In genomic region chr2:54000122-54000521, GRCh38 we compare ENCODE assay signal across 28 cellular contexts.
"Had no signal": no experiment of that assay in that cellular context is flagged by ENCODE, and none has a peak within 500 bp of the region (broad histone marks: within the 10 kb centered on the region; RNA-seq: fewer than 3 reads in every experiment).

No MANE protein-coding gene starts in this region.

- H3K27me3 ChIP-seq: colonic mucosa, gastrocnemius medialis, neural progenitor cell, sigmoid colon, spleen, tibial nerve, upper lobe of left lung had no signal

- ATAC-seq: esophagus mucosa; gastrocnemius medialis; naive thymus-derived CD4-positive, alpha-beta T cell; stimulated activated memory B cell treated with anti-CD40 and anti-IgM and Interleukin-4, amounts not matched to agents 10 μg/mL and 1 μg/mL and 100 μg/mL, for 72 hours had no signal

- H3K4me3 Mint-ChIP-seq: dendritic cell treated with granulocyte-macrophage colony-stimulating factor and Interleukin-4, amounts not matched to agents 40 ng/mL and 50 ng/mL, for 4 days; endodermal cell; immature natural killer cell; naive thymus-derived CD4-positive, alpha-beta T cell; nephron; neural progenitor cell; stimulated activated memory B cell treated with anti-CD40 and anti-IgM and Interleukin-4, amounts not matched to agents 10 μg/mL and 1 μg/mL and 100 μg/mL, for 72 hours; stimulated activated naive CD8-positive, alpha-beta T cell treated with anti-CD3 and anti-CD28 coated beads, Interleukin-15, Interleukin-2, amounts not matched to agents 100 ng/mL and 50 ng/mL, for 24 hours had no signal

- H3K27ac ChIP-seq: colonic mucosa, epithelial cell of prostate, gastrocnemius medialis, neural progenitor cell, parathyroid adenoma, spleen, thoracic aorta, tibial nerve, upper lobe of left lung had no signal

- H3K36me3 ChIP-seq: colonic mucosa, gastrocnemius medialis, neural progenitor cell, sigmoid colon, thoracic aorta, upper lobe of left lung had no signal

- H3K9me3 Mint-ChIP-seq: dendritic cell treated with granulocyte-macrophage colony-stimulating factor and Interleukin-4, amounts not matched to agents 40 ng/mL and 50 ng/mL, for 4 days; endodermal cell; immature natural killer cell; naive thymus-derived CD4-positive, alpha-beta T cell; nephron; neural progenitor cell; stimulated activated memory B cell treated with anti-CD40 and anti-IgM and Interleukin-4, amounts not matched to agents 10 μg/mL and 1 μg/mL and 100 μg/mL, for 72 hours; stimulated activated naive CD8-positive, alpha-beta T cell treated with anti-CD3 and anti-CD28 coated beads, Interleukin-15, Interleukin-2, amounts not matched to agents 100 ng/mL and 50 ng/mL, for 24 hours had no signal

- H2AFZ ChIP-seq: neural progenitor cell, parathyroid adenoma had no signal

- DNase-seq: colonic mucosa; effector CD8-positive, alpha-beta T cell; endodermal cell; foreskin fibroblast; gastrocnemius medialis; head of caudate nucleus; hypothalamus; immature natural killer cell; islet precursor cell; kidney glomerular epithelial cell; mesenchymal stem cell; midbrain; naive thymus-derived CD4-positive, alpha-beta T cell; sigmoid colon; spleen; stimulated activated CD4-positive, alpha-beta T cell treated with anti-CD3 and anti-CD28 coated beads, Interleukin-4, amount 100 ng/mL, for 4 hours; upper lobe of left lung had no signal

- H3K4me1 Mint-ChIP-seq: nephron, neural progenitor cell had no signal

- H3K4me1 ChIP-seq: colonic mucosa, neural progenitor cell, upper lobe of left lung had no signal

- H3K27me3 Mint-ChIP-seq: dendritic cell treated with granulocyte-macrophage colony-stimulating factor and Interleukin-4, amounts not matched to agents 40 ng/mL and 50 ng/mL, for 4 days; naive thymus-derived CD4-positive, alpha-beta T cell; progenitor cell of endocrine pancreas; stimulated activated memory B cell treated with anti-CD40 and anti-IgM and Interleukin-4, amounts not matched to agents 10 μg/mL and 1 μg/mL and 100 μg/mL, for 72 hours; stimulated activated naive CD8-positive, alpha-beta T cell treated with anti-CD3 and anti-CD28 coated beads, Interleukin-15, Interleukin-2, amounts not matched to agents 100 ng/mL and 50 ng/mL, for 24 hours had no signal

- H3K4me2 ChIP-seq: neural progenitor cell had no signal

- H3K27ac Mint-ChIP-seq: dendritic cell treated with granulocyte-macrophage colony-stimulating factor and Interleukin-4, amounts not matched to agents 40 ng/mL and 50 ng/mL, for 4 days; endodermal cell; nephron; neural progenitor cell; progenitor cell of endocrine pancreas; stimulated activated memory B cell treated with anti-CD40 and anti-IgM and Interleukin-4, amounts not matched to agents 10 μg/mL and 1 μg/mL and 100 μg/mL, for 72 hours; stimulated activated naive CD8-positive, alpha-beta T cell treated with anti-CD3 and anti-CD28 coated beads, Interleukin-15, Interleukin-2, amounts not matched to agents 100 ng/mL and 50 ng/mL, for 24 hours had no signal

- H3K9ac ChIP-seq: neural progenitor cell, parathyroid adenoma had no signal

- H3K4me3 ChIP-seq: colonic mucosa, gastrocnemius medialis, neural progenitor cell, sigmoid colon, spleen, thoracic aorta, tibial nerve, upper lobe of left lung had no signal
